9 cellular contexts compared by ENCODE assay signal in the genomic region with DNA sequence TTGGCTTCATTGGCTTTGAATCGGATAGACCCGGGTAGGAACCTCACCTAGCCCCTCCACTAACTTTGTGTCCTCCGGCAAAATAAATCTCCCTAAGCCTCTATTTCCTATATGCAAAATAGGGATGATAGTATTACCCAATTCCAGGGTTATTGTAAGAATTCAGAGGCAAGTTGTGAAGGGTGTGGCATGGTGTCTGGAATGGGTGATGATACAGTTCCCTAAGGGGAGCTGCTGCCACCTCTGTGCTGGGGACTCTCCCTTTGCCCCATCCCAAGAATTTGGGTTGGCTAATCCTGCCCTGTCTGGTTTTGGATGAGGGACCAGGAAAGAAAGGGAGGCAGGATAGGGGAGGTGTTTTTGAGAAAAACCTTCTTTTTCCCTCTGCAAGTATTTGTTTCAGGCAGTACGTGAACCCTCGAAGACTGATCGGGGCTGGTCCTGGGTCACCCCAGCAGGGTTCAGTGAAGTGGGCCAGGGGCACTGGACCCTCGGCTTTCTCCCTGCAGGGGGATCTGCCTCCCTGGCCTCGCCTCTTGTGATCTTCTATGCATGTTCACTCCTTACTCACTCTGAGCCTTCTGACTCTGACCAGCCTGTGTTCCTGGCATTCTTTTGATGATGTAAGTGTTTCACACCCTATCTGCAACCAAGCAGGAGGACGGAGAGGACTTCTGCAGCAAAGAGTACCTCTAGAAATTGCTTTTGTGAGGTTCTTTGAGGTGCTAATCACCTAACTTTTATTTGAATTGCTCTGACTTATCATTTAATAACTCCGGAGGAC.
DNase-seq lines count a peak whose midpoint lies in the region; ATAC-seq and TF ChIP-seq lines count a peak whose summit lies in the region.
"Had no signal": no experiment of that assay in that cellular context is flagged by ENCODE, and none has a peak within 500 bp of the region (broad histone marks: within the 10 kb centered on the region; RNA-seq: fewer than 3 reads in every experiment).

No MANE protein-coding gene starts in this region.

- no peak for TF ChIP-seq EP300 in transverse colon (IDR thresholded peaks at IDR 0.05; ENCODE audit: low read depth)

- no peaks in the 10 kb centered on the region for H3K9me3 Mint-ChIP-seq in activated CD4-positive, alpha-beta T cell treated with anti-CD3 and anti-CD28 coated beads, Interleukin-2, amount 10 ng/mL, durations not matched to agents 7 days and 5 days
- no peaks in the 10 kb centered on the region for H3K9me3 Mint-ChIP-seq in activated naive CD8-positive, alpha-beta T cell treated with anti-CD3 and anti-CD28 coated beads, Interleukin-2, amount 50 U/mL, for 24 hours

- H3K36me3 Mint-ChIP-seq in activated CD4-positive, alpha-beta T cell treated with anti-CD3 and anti-CD28 coated beads, Interleukin-2, amount 10 ng/mL, durations not matched to agents 7 days and 5 days (ENCODE audit: low read depth) = peaks cover 57% of the 10 kb centered on the region
- peaks cover 2% of the 10 kb centered on the region for H3K36me3 Mint-ChIP-seq in activated naive CD8-positive, alpha-beta T cell treated with anti-CD3 and anti-CD28 coated beads, Interleukin-2, amount 50 U/mL, for 24 hours (ENCODE audit: low read depth)

- TF ChIP-seq CTCF in transverse colon (IDR thresholded peaks at IDR 0.05) = no peak
- TF ChIP-seq CTCF in BE2C (IDR thresholded peaks at IDR 0.05; ENCODE audit: low read depth, low read length) = no peak

- H3K36me3 ChIP-seq in transverse colon (no peaks in the 10 kb centered on the region), BE2C (no peaks in the 10 kb centered on the region)

- intact Hi-C loops in transverse colon (cut with DNase I; ENCODE audit: low total_unique reads) = no loop called here

- H3K27ac Mint-ChIP-seq in activated CD4-positive, alpha-beta T cell treated with anti-CD3 and anti-CD28 coated beads, Interleukin-2, amount 10 ng/mL, durations not matched to agents 7 days and 5 days = peak overlapping the region; percentile 99
- peak overlapping the region; percentile 97 for H3K27ac Mint-ChIP-seq in activated naive CD8-positive, alpha-beta T cell treated with anti-CD3 and anti-CD28 coated beads, Interleukin-2, amount 50 U/mL, for 24 hours

- DNase-seq in activated CD4-positive, alpha-beta T cell treated with anti-CD3 and anti-CD28 coated beads, Interleukin-2, amount 10 ng/mL, durations not matched to agents 7 days and 5 days = no peak
- DNase-seq in activated CD4-positive, alpha-beta T cell treated with anti-CD3 and anti-CD28 coated beads, Interleukin-2, amount 50 U/mL, for 4 hours = no peak
- no peak for DNase-seq in activated naive CD8-positive, alpha-beta T cell treated with anti-CD3 and anti-CD28 coated beads, Interleukin-2, amount 50 U/mL, for 24 hours
- peak; percentile 85 for DNase-seq in iris pigment epithelial cell (ENCODE audit: low read depth)
- peak; percentile 55 for DNase-seq in transverse colon
- no peak for DNase-seq in SIG-M5 (lab: John Stamatoyannopoulos, UW)
- DNase-seq in BE2C = no peak
- DNase-seq: caudate nucleus had no signal

- peaks cover 83 to 100% (median 88%) of the 10 kb centered on the region in 4 donors for H3K4me1 ChIP-seq in transverse colon
- H3K4me1 ChIP-seq in BE2C = peaks cover 50% of the 10 kb centered on the region

- peak; percentile 72 for ATAC-seq in activated naive CD8-positive, alpha-beta T cell treated with anti-CD3 and anti-CD28 coated beads, Interleukin-2, amount 50 U/mL, for 24 hours
- no peak for ATAC-seq in GM18873 (IDR thresholded peaks at IDR 0.05; ENCODE audit: low FRiP score, unreplicated experiment)

- 54 to 64% methylated on average over 5 to 10 of the region's 10 CpGs for WGBS in transverse colon (ENCODE audit: low coverage in 1 of 2), 2 donors

- POLR2A ChIA-PET in activated CD4-positive, alpha-beta T cell treated with anti-CD3 and anti-CD28 coated beads, Interleukin-2, amount 10 ng/mL, durations not matched to agents 7 days and 5 days (lab: Charles Lee) = no interaction called here

- H3K4me3 ChIP-seq in transverse colon (no peak overlapping the region), BE2C (ENCODE audit: low read depth, low read length) (no peak overlapping the region)

- TF ChIP-seq POLR2A in transverse colon (IDR thresholded peaks at IDR 0.05) = peak; percentile 36

- H3K27ac ChIP-seq in transverse colon = peak overlapping the region; percentile 80 to 90 (median 87)

- H3K4me1 Mint-ChIP-seq in activated CD4-positive, alpha-beta T cell treated with anti-CD3 and anti-CD28 coated beads, Interleukin-2, amount 10 ng/mL, durations not matched to agents 7 days and 5 days = peaks cover 92% of the 10 kb centered on the region
- peaks cover 93% of the 10 kb centered on the region for H3K4me1 Mint-ChIP-seq in activated naive CD8-positive, alpha-beta T cell treated with anti-CD3 and anti-CD28 coated beads, Interleukin-2, amount 50 U/mL, for 24 hours

- H3K27me3 Mint-ChIP-seq in activated CD4-positive, alpha-beta T cell treated with anti-CD3 and anti-CD28 coated beads, Interleukin-2, amount 10 ng/mL, durations not matched to agents 7 days and 5 days = no peaks in the 10 kb centered on the region
- H3K27me3 Mint-ChIP-seq in activated naive CD8-positive, alpha-beta T cell treated with anti-CD3 and anti-CD28 coated beads, Interleukin-2, amount 50 U/mL, for 24 hours = no peaks in the 10 kb centered on the region

- H3K4me3 Mint-ChIP-seq in activated CD4-positive, alpha-beta T cell treated with anti-CD3 and anti-CD28 coated beads, Interleukin-2, amount 10 ng/mL, durations not matched to agents 7 days and 5 days = peak overlapping the region; percentile 85
- H3K4me3 Mint-ChIP-seq in activated naive CD8-positive, alpha-beta T cell treated with anti-CD3 and anti-CD28 coated beads, Interleukin-2, amount 50 U/mL, for 24 hours = peak overlapping the region; percentile 85

- H3K9me3 ChIP-seq in transverse colon (no peaks in the 10 kb centered on the region), BE2C (no peaks in the 10 kb centered on the region)

- no peaks in the 10 kb centered on the region for H3K27me3 ChIP-seq in transverse colon
- H3K27me3 ChIP-seq in BE2C = no peaks in the 10 kb centered on the region

- in situ Hi-C loops in transverse colon (cut with MboI; ENCODE audit: low pct_ligation_motif_present in 1 of 4, low pct_unique_long_range_greater_than_20kb in 1 of 4, low sequenced_read_pairs in 3 of 4) = loop anchor here in 1 of 4 donors (10.0 kb wide), 1 partner anchor 46 kb away; no protein-coding TSS in a partner anchor

- CTCF ChIA-PET in activated CD4-positive, alpha-beta T cell treated with anti-CD3 and anti-CD28 coated beads, Interleukin-2, amount 10 ng/mL, durations not matched to agents 7 days and 5 days (lab: Charles Lee) = interaction anchor here (0.8 to 2.2 kb wide), 4 partner anchors 9 to 62 kb away, joined by 3 to 9 read pairs (median 6); no protein-coding TSS in a partner anchor

Comparison
In these comparisons a context has a peak if more than half of its experiments do, and no peak if none do; other contexts are left out.
1. DNase-seq: peak in iris pigment epithelial cell (single experiment) and transverse colon (single experiment); none in activated CD4-positive, alpha-beta T cell treated with anti-CD3 and anti-CD28 coated beads, Interleukin-2, amount 10 ng/mL, durations not matched to agents 7 days and 5 days (single experiment), activated CD4-positive, alpha-beta T cell treated with anti-CD3 and anti-CD28 coated beads, Interleukin-2, amount 50 U/mL, for 4 hours (0 of 2), activated naive CD8-positive, alpha-beta T cell treated with anti-CD3 and anti-CD28 coated beads, Interleukin-2, amount 50 U/mL, for 24 hours (single experiment), SIG-M5 (single experiment) and BE2C (single experiment).